21 cellular contexts compared by ENCODE assay signal in the genomic region with DNA sequence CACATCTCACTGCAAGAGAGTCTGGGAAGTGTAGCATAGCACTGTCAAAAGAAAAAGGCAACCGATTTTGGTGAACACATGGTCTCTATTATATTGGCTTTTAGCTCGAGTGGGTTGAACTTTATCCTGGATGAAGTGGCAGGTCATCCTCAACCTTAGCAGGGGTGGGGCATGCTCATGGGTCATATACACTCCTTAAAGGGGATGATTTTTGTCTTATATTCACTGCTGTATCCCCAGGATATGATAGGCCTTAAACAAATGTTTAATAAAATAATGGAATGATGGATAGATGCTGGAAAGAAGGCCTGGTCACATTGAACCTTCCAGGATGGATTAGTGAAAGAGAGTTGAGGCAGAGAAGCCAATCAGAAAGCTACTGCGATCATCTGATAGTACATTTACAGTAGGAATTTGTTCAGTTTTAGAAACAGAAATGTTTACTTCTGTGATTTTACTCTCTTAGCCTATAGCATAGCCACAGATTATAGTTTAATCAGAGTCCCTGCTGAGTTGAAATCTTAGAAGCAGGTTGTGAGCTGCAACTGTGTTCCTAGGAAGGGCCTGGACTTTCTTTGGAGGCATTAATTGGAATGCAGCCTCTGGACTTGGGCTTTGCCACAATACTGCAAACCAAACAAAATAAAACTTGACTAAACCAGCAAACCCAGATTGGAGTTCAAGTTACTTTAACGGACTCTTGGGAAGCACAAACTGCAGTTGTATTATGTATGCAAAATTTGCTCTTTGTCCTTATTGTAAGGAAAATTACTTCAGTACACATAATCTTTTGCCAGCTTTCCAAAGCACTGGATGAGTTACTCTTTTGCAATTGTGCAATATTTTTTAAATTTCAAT.
DNase-seq lines count a peak whose midpoint lies in the region; ATAC-seq and TF ChIP-seq lines count a peak whose summit lies in the region.
"Had no signal": no experiment of that assay in that cellular context is flagged by ENCODE, and none has a peak within 500 bp of the region (broad histone marks: within the 10 kb centered on the region; RNA-seq: fewer than 3 reads in every experiment).

No MANE protein-coding gene starts in this region.

- H3K4me1 ChIP-seq in GM23248 (ENCODE audit: insufficient read depth) (peaks cover 52% of the 10 kb centered on the region), adipocyte (ENCODE audit: control insufficient read depth, insufficient read depth, low read length) (peaks cover 48% of the 10 kb centered on the region), gastroesophageal sphincter (peaks cover 0 to 10% (median 0%) of the 10 kb centered on the region in 3 donors), subcutaneous abdominal adipose tissue (ENCODE audit: control insufficient read depth in 5 of 5, insufficient read depth in 5 of 5, low read length in 5 of 5) (peaks cover 0 to 16% (median 7%) of the 10 kb centered on the region in 5 donors)
- H3K4me1 ChIP-seq: BLaER1 treated with 17β-estradiol and CSF1 and Interleukin-3, amounts not matched to agents 10 nM and 100 nM; Caco-2 had no signal

- ATAC-seq in gastroesophageal sphincter (peak; percentile 4), GM21786 (IDR thresholded peaks at IDR 0.05; ENCODE audit: unreplicated experiment) (no peak)
- ATAC-seq: Panc1 had no signal

- H3K4me3 ChIP-seq in GM23248 = peak overlapping the region; percentile 41
- no peak overlapping the region for H3K4me3 ChIP-seq in adipocyte (ENCODE audit: low read length)
- H3K4me3 ChIP-seq in gastroesophageal sphincter = no peak overlapping the region
- H3K4me3 ChIP-seq in subcutaneous abdominal adipose tissue (ENCODE audit: low read depth in 1 of 5, low read length in 5 of 5) = no peak overlapping the region
- no peak overlapping the region for H3K4me3 ChIP-seq in WERI-Rb-1 (ENCODE audit: low read depth, low read length)
- H3K4me3 ChIP-seq: BLaER1 treated with 17β-estradiol and CSF1 and Interleukin-3, amounts not matched to agents 10 nM and 100 nM had no signal

- H3K9me2 ChIP-seq in GM23248 (ENCODE audit: insufficient read depth) = no peaks in the 10 kb centered on the region

- no peaks in the 10 kb centered on the region for H4K20me1 ChIP-seq in GM23248 (ENCODE audit: insufficient read depth)
- H4K20me1 ChIP-seq: BLaER1 treated with 17β-estradiol and CSF1 and Interleukin-3, amounts not matched to agents 10 nM and 100 nM had no signal

- no peaks in the 10 kb centered on the region for H3K36me3 Mint-ChIP-seq in activated naive CD4-positive, alpha-beta T cell treated with anti-CD3 and anti-CD28 coated beads for 36 hours (ENCODE audit: low read depth)
- H3K36me3 Mint-ChIP-seq: CD4-positive, alpha-beta memory T cell had no signal

- H3K9me3 Mint-ChIP-seq in activated naive CD4-positive, alpha-beta T cell treated with anti-CD3 and anti-CD28 coated beads for 36 hours = no peaks in the 10 kb centered on the region

- peak; percentile 43 for DNase-seq in GM23248
- DNase-seq in adipocyte (ENCODE audit: low read depth) = peak; percentile 62
- no peak for DNase-seq in activated naive CD4-positive, alpha-beta T cell treated with anti-CD3 and anti-CD28 coated beads for 36 hours
- no peak for DNase-seq in WERI-Rb-1
- DNase-seq: ACHN; Caco-2; CD4-positive, alpha-beta memory T cell; DMS153; Karpas-422; MV-4-11; NCI-H1105 treated with DMSO at 0.1 percent for 48 hours; NCI-H2029 treated with DMSO at 0.1 percent for 48 hours; NCI-H345; NCI-H524; NCI-H774; SIG-M5 had no signal

- H3K27me3 Mint-ChIP-seq in activated naive CD4-positive, alpha-beta T cell treated with anti-CD3 and anti-CD28 coated beads for 36 hours (ENCODE audit: low read depth) = peaks cover 2% of the 10 kb centered on the region

- H3K4me3 Mint-ChIP-seq in activated naive CD4-positive, alpha-beta T cell treated with anti-CD3 and anti-CD28 coated beads for 36 hours = no peak overlapping the region
- H3K4me3 Mint-ChIP-seq: CD4-positive, alpha-beta memory T cell had no signal

- intact Hi-C loops in activated naive CD4-positive, alpha-beta T cell treated with anti-CD3 and anti-CD28 coated beads for 36 hours (cut with micrococcal nuclease) = no loop called here

- TF ChIP-seq POLR2A in gastroesophageal sphincter (IDR thresholded peaks at IDR 0.05) = no peak

- in situ Hi-C loops in GM23248 (cut with MboI) = no loop called here

- no peak overlapping the region for H2AFZ ChIP-seq in GM23248

- H3K27me3 ChIP-seq in GM23248 (replicated peaks; ENCODE audit: insufficient read depth) = no peaks in the 10 kb centered on the region
- H3K27me3 ChIP-seq in adipocyte (replicated peaks; ENCODE audit: control insufficient read depth, insufficient read depth, low read length) = no peaks in the 10 kb centered on the region
- no peaks in the 10 kb centered on the region for H3K27me3 ChIP-seq in gastroesophageal sphincter
- no peaks in the 10 kb centered on the region for H3K27me3 ChIP-seq in subcutaneous abdominal adipose tissue (ENCODE audit: control insufficient read depth in 5 of 5, insufficient read depth in 4 of 5, low read length in 5 of 5)
- no peaks in the 10 kb centered on the region for H3K27me3 ChIP-seq in WERI-Rb-1 (ENCODE audit: insufficient read depth, low read depth, severe bottlenecking)
- H3K27me3 ChIP-seq: BLaER1 treated with 17β-estradiol and CSF1 and Interleukin-3, amounts not matched to agents 10 nM and 100 nM had no signal

- H3K36me3 ChIP-seq in GM23248 (ENCODE audit: low read depth) (peaks cover 10% of the 10 kb centered on the region), adipocyte (ENCODE audit: control insufficient read depth, insufficient read depth, low read length, severe bottlenecking) (peaks cover 5% of the 10 kb centered on the region), gastroesophageal sphincter (no peaks in the 10 kb centered on the region), subcutaneous abdominal adipose tissue (ENCODE audit: control insufficient read depth in 5 of 5, insufficient read depth in 5 of 5, low read length in 5 of 5) (no peaks in the 10 kb centered on the region), WERI-Rb-1 (no peaks in the 10 kb centered on the region)
- H3K36me3 ChIP-seq: BLaER1 treated with 17β-estradiol and CSF1 and Interleukin-3, amounts not matched to agents 10 nM and 100 nM had no signal

- H3K9me3 ChIP-seq in GM23248 (ENCODE audit: low read depth) (no peaks in the 10 kb centered on the region), adipocyte (ENCODE audit: control insufficient read depth, low read length) (no peaks in the 10 kb centered on the region), gastroesophageal sphincter (no peaks in the 10 kb centered on the region), subcutaneous abdominal adipose tissue (ENCODE audit: control insufficient read depth in 5 of 5, low read length in 5 of 5) (no peaks in the 10 kb centered on the region), WERI-Rb-1 (ENCODE audit: severe bottlenecking) (no peaks in the 10 kb centered on the region)
- H3K9me3 ChIP-seq: BLaER1 treated with 17β-estradiol and CSF1 and Interleukin-3, amounts not matched to agents 10 nM and 100 nM; Caco-2 had no signal

- no peaks in the 10 kb centered on the region for H3K4me1 Mint-ChIP-seq in activated naive CD4-positive, alpha-beta T cell treated with anti-CD3 and anti-CD28 coated beads for 36 hours (ENCODE audit: low read depth)
- H3K4me1 Mint-ChIP-seq: CD4-positive, alpha-beta memory T cell had no signal

- TF ChIP-seq CTCF in gastroesophageal sphincter (IDR thresholded peaks at IDR 0.05) = no peak
- TF ChIP-seq CTCF in WERI-Rb-1 (IDR thresholded peaks at IDR 0.05; ENCODE audit: low read depth, low read length) = no peak

- TF ChIP-seq EP300 in gastroesophageal sphincter (IDR thresholded peaks at IDR 0.05) = no peak

- H3K79me2 ChIP-seq in GM23248 (ENCODE audit: insufficient read depth) = peaks cover 37% of the 10 kb centered on the region

- peak overlapping the region; percentile 45 for H3K4me2 ChIP-seq in GM23248 (ENCODE audit: unreplicated experiment)
- H3K4me2 ChIP-seq: BLaER1 treated with 17β-estradiol and CSF1 and Interleukin-3, amounts not matched to agents 10 nM and 100 nM had no signal

- H3K9ac ChIP-seq in GM23248 = no peak overlapping the region; the same call in 1 of the 2 replicates
- H3K9ac ChIP-seq in adipocyte (ENCODE audit: low read length) = peak overlapping the region; percentile 53
- no peak overlapping the region for H3K9ac ChIP-seq in subcutaneous abdominal adipose tissue (ENCODE audit: low read length in 5 of 5)
- H3K9ac ChIP-seq: BLaER1 treated with 17β-estradiol and CSF1 and Interleukin-3, amounts not matched to agents 10 nM and 100 nM had no signal

- CTCF ChIA-PET in activated naive CD4-positive, alpha-beta T cell treated with anti-CD3 and anti-CD28 coated beads for 36 hours (lab: Charles Lee) = no interaction called here

- no peak overlapping the region for H3K27ac Mint-ChIP-seq in activated naive CD4-positive, alpha-beta T cell treated with anti-CD3 and anti-CD28 coated beads for 36 hours
- H3K27ac Mint-ChIP-seq: CD4-positive, alpha-beta memory T cell had no signal

- H3K27ac ChIP-seq in GM23248 = peak overlapping the region; percentile 19; the same call in 1 of the 2 replicates
- H3K27ac ChIP-seq in gastroesophageal sphincter = no peak overlapping the region
- H3K27ac ChIP-seq in subcutaneous abdominal adipose tissue (ENCODE audit: low read depth, low read length) = peak overlapping the region; percentile 25
- H3K27ac ChIP-seq in WERI-Rb-1 = no peak overlapping the region
- H3K27ac ChIP-seq: BLaER1 treated with 17β-estradiol and CSF1 and Interleukin-3, amounts not matched to agents 10 nM and 100 nM had no signal

- H3F3A ChIP-seq in GM23248 (ENCODE audit: insufficient read depth) = peaks cover 37% of the 10 kb centered on the region

- WGBS in GM23248 (ENCODE audit: low coverage in 1 of 2, low lambda C conversion rate in 2 of 2, missing lambda C conversion rate in 2 of 2), 2 experiments = 78 to 82% methylated on average over 4 of the region's 4 CpGs
- 82 to 91% methylated on average over 4 of the region's 4 CpGs for WGBS in gastroesophageal sphincter (ENCODE audit: low coverage in 1 of 2), 2 donors

Comparison
In these comparisons a context has a peak if more than half of its experiments do, and no peak if none do; other contexts are left out.
1. DNase-seq: peak in GM23248 (single experiment) and adipocyte (single experiment); none in activated naive CD4-positive, alpha-beta T cell treated with anti-CD3 and anti-CD28 coated beads for 36 hours (single experiment) and WERI-Rb-1 (single experiment).
2. H3K27ac ChIP-seq: peak in GM23248 (single experiment) and subcutaneous abdominal adipose tissue (single experiment); none in gastroesophageal sphincter (0 of 4) and WERI-Rb-1 (single experiment).